ENCODE assay signal across 1 cellular context in the genomic region with DNA sequence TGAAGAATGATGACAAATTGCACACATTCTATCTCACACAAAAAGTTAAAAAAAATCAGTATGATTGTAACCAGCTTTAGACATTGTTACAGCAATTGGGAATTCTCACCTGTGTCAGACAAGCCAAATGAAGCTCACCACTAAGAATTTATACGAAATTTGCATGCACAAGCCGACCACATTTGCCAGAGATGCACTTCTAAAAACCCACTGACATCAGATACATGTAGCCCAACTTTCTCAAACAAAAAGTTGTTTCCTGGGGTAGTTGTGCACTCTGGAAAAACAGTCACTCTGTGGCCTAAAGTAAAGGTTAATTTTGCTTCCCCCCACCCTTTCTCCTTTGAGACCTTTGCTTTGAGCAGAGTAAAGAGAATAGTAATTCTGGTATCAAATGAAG.
A peak's percentile ranks its signal among the peaks of the same experiment; 100 is the strongest.
TF ChIP-seq lines count a peak whose summit lies in the region.

No MANE protein-coding gene starts in this region.

TF ChIP-seq in GM12878, 131 proteins besides CTCF, POLR2A, EP300 and RAD21:
- TF ChIP-seq, protein P1, sequence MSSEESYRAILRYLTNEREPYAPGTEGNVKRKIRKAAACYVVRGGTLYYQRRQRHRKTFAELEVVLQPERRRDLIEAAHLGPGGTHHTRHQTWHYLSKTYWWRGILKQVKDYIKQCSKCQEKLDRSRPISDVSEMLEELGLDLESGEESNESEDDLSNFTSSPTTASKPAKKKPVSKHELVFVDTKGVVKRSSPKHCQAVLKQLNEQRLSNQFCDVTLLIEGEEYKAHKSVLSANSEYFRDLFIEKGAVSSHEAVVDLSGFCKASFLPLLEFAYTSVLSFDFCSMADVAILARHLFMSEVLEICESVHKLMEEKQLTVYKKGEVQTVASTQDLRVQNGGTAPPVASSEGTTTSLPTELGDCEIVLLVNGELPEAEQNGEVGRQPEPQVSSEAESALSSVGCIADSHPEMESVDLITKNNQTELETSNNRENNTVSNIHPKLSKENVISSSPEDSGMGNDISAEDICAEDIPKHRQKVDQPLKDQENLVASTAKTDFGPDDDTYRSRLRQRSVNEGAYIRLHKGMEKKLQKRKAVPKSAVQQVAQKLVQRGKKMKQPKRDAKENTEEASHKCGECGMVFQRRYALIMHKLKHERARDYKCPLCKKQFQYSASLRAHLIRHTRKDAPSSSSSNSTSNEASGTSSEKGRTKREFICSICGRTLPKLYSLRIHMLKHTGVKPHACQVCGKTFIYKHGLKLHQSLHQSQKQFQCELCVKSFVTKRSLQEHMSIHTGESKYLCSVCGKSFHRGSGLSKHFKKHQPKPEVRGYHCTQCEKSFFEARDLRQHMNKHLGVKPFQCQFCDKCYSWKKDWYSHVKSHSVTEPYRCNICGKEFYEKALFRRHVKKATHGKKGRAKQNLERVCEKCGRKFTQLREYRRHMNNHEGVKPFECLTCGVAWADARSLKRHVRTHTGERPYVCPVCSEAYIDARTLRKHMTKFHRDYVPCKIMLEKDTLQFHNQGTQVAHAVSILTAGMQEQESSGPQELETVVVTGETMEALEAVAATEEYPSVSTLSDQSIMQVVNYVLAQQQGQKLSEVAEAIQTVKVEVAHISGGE (CRISPR knock-in tag; IDR thresholded peaks at IDR 0.05): no peak
- TF ChIP-seq RUNX3 (IDR thresholded peaks at IDR 0.05; ENCODE audit: low read length): 0 out of 2 replicates have a peak, but pooled peaks have one; percentile 16
